8 cellular contexts compared by ENCODE assay signal in the genomic region with DNA sequence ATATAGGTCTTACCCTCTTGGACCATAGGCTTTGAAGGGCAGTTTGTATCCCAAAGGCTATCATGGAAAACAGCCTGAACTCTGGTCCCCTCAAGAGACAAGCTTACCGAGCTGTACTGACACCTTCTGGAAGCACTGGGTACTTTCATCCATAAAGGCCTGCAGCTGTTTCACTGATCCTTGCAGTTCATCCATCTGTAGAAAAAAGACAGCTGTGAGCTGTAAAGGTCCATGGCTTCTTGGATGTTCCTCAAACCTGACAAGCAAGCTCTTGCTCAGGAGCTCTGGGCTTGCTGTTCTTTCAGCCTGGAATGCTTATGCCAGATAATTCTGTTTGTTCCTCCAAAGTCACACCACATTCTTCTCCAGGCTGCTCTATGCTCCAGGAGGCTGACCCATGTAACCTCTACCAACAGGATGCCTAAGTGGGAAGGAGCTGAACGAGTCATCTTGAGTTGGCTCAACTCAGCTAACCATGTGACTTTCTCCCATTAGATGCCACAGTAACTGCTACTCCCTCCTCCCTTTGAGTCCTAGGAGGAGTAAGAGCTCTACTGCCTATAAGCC. TPM values are rescaled to one million over a fixed set of nuclear protein-coding genes. Genes with fewer than 3 reads are reported as not detected.
DNase-seq lines count a peak whose midpoint lies in the region; ATAC-seq and TF ChIP-seq lines count a peak whose summit lies in the region.

No MANE protein-coding gene starts in this region.

- H2AFZ ChIP-seq in H9 (ENCODE audit: low read length): no peak overlapping the region

- no peaks in the 10 kb centered on the region for H4K20me1 ChIP-seq in H9 (ENCODE audit: control insufficient read depth, insufficient read depth, insufficient read length)

- H3K18ac ChIP-seq in H9 (ENCODE audit: insufficient read length, low read depth, low read length): no peak overlapping the region

- no peaks in the 10 kb centered on the region for H3K79me1 ChIP-seq in H9 (ENCODE audit: insufficient read depth, low read depth, low read length, poor library complexity, severe bottlenecking)

- CTCF ChIA-PET in activated CD8-positive, alpha-beta T cell treated with anti-CD3 and anti-CD28 coated beads for 36 hours (lab: Charles Lee): interaction anchor here (0.6 to 3.6 kb wide), 33 partner anchors 8 to 328 kb away, joined by 3 to 20 read pairs (median 5); a partner anchor contains a TSS

- H3K9me3 ChIP-seq in H9 (ENCODE audit: control insufficient read depth, low read depth, low read length): no peaks in the 10 kb centered on the region
- no peaks in the 10 kb centered on the region for H3K9me3 ChIP-seq in esophagus muscularis mucosa

- no peak overlapping the region for H3K4me2 ChIP-seq in H9 (ENCODE audit: insufficient read depth, insufficient read length, low read length)

- no peak overlapping the region for H4K91ac ChIP-seq in H9 (ENCODE audit: insufficient read length, low read depth, low read length)

- H3K23me2 ChIP-seq in H9 (ENCODE audit: insufficient read length, low read depth, low read length, poor library complexity, severe bottlenecking): peaks cover 2% of the 10 kb centered on the region

- no peak overlapping the region for H3K56ac ChIP-seq in H9 (ENCODE audit: insufficient read length, low read depth, low read length)

- H3K4me1 ChIP-seq in H9 (ENCODE audit: insufficient read depth, low read length): no peaks in the 10 kb centered on the region
- peaks cover 7 to 14% (median 8%) of the 10 kb centered on the region in 4 donors for H3K4me1 ChIP-seq in esophagus muscularis mucosa

- no peak overlapping the region for H4K5ac ChIP-seq in H9 (ENCODE audit: insufficient read length, low read depth, low read length)

- no peak overlapping the region for H2BK20ac ChIP-seq in H9 (ENCODE audit: low read depth, low read length, poor library complexity, severe bottlenecking)

- POLR2A ChIA-PET in activated CD8-positive, alpha-beta T cell treated with anti-CD3 and anti-CD28 coated beads for 36 hours (lab: Charles Lee): interaction anchor here (1.0 kb wide), 1 partner anchor 8 kb away, joined by 3 read pairs; a partner anchor contains a TSS

- H3K36me3 Mint-ChIP-seq in H9 (ENCODE audit: insufficient read depth in 1 of 3, low read depth in 3 of 3) (peaks cover 30 to 75% (median 67%) of the 10 kb centered on the region in 3 experiments), naive B cell (peaks cover 7 to 8% of the 10 kb centered on the region in 2 donors)
- peaks cover 39% of the 10 kb centered on the region for H3K36me3 Mint-ChIP-seq in activated CD8-positive, alpha-beta T cell treated with anti-CD3 and anti-CD28 coated beads for 36 hours (ENCODE audit: low read depth)

- no peak overlapping the region for H3K23ac ChIP-seq in H9 (ENCODE audit: insufficient read length, low read depth, low read length)

- H3K4me1 Mint-ChIP-seq in H9 (no peaks in the 10 kb centered on the region), naive B cell (peaks cover 11 to 47% (median 22%) of the 10 kb centered on the region in 3 donors)
- peaks cover 5% of the 10 kb centered on the region for H3K4me1 Mint-ChIP-seq in activated CD8-positive, alpha-beta T cell treated with anti-CD3 and anti-CD28 coated beads for 36 hours (ENCODE audit: low read depth)

- H3K27ac ChIP-seq in C4-2B (no peak overlapping the region), H9 (ENCODE audit: insufficient read length, low read depth, low read length) (no peak overlapping the region), esophagus muscularis mucosa (replicated peaks in 1 of 4) (peak overlapping the region in 3 of 4 donors; percentile 2 to 50 (median 49))

- no peak overlapping the region for H4K8ac ChIP-seq in H9 (replicated peaks; ENCODE audit: insufficient read length, low read depth, low read length)

- H3K27me3 ChIP-seq in H9 (ENCODE audit: insufficient read depth, low read length) (no peaks in the 10 kb centered on the region), esophagus muscularis mucosa (no peaks in the 10 kb centered on the region)

- peak; percentile 63 for DNase-seq in H9
- DNase-seq in NCI-H526 treated with DMSO at 0.1 percent for 48 hours (lab: John Stamatoyannopoulos, UW): peak; percentile 39
- DNase-seq in activated CD8-positive, alpha-beta T cell treated with anti-CD3 and anti-CD28 coated beads for 36 hours: peak; percentile 41
- no peak for DNase-seq in esophagus muscularis mucosa (ENCODE audit: extremely low spot score)
- peak; percentile 35 for DNase-seq in naive B cell
- DNase-seq in NCI-H1048 (lab: John Stamatoyannopoulos, UW): no peak

- H2BK12ac ChIP-seq in H9 (ENCODE audit: insufficient read length, low read depth, low read length): no peak overlapping the region

- no peak overlapping the region for H2BK5ac ChIP-seq in H9 (ENCODE audit: insufficient read length, low read length)

- no peak overlapping the region for H2AK5ac ChIP-seq in H9 (ENCODE audit: insufficient read length, low read length)

- H3T11ph ChIP-seq in H9 (ENCODE audit: low read length): no peak overlapping the region

- TF ChIP-seq CTCF in C4-2B (conservative IDR thresholded peaks at IDR 0.05) (peak; percentile 82), H9 (conservative IDR thresholded peaks at IDR 0.05) (peak; percentile 82), esophagus muscularis mucosa (IDR thresholded peaks at IDR 0.05) (peak; percentile 74 to 85 (median 81))
- TF ChIP-seq CTCF in activated CD8-positive, alpha-beta T cell treated with anti-CD3 and anti-CD28 coated beads for 36 hours (IDR thresholded peaks at IDR 0.05): peak; percentile 61

- H3K79me2 ChIP-seq in H9 (ENCODE audit: insufficient read depth, low read length): no peaks in the 10 kb centered on the region

- no peaks in the 10 kb centered on the region; the same call in 1 of the 2 replicates for H3K27me3 Mint-ChIP-seq in H9 (ENCODE audit: low read depth)
- H3K27me3 Mint-ChIP-seq in activated CD8-positive, alpha-beta T cell treated with anti-CD3 and anti-CD28 coated beads for 36 hours: no peaks in the 10 kb centered on the region
- H3K27me3 Mint-ChIP-seq in naive B cell: no peaks in the 10 kb centered on the region

- H3K36me3 ChIP-seq in esophagus muscularis mucosa: peaks cover 9 to 40% (median 13%) of the 10 kb centered on the region in 4 donors

- WGBS in H9 (ENCODE audit: extremely low coverage, insufficient read length, low lambda C conversion rate): no CpG with 5 or more reads among the region's 2 CpGs
- 0% methylated on average over 2 of the region's 2 CpGs for WGBS in esophagus muscularis mucosa

- no peak overlapping the region for H3K27ac Mint-ChIP-seq in H9
- H3K27ac Mint-ChIP-seq in activated CD8-positive, alpha-beta T cell treated with anti-CD3 and anti-CD28 coated beads for 36 hours: no peak overlapping the region
- peak overlapping the region in 3 of 6 donors; percentile 70 to 94 (median 84) for H3K27ac Mint-ChIP-seq in naive B cell

- no peak overlapping the region for H3K4me3 ChIP-seq in esophagus muscularis mucosa

- H3K4ac ChIP-seq in H9 (ENCODE audit: low read depth, low read length): no peak overlapping the region

- peak; percentile 83 for ATAC-seq in activated CD8-positive, alpha-beta T cell treated with anti-CD3 and anti-CD28 coated beads for 36 hours
- ATAC-seq in naive B cell (ENCODE audit: low read depth in 2 of 2) (peak; percentile 47 to 60), GM21381 (IDR thresholded peaks at IDR 0.05; ENCODE audit: unreplicated experiment) (no peak)

- no peak overlapping the region for H2BK15ac ChIP-seq in H9 (ENCODE audit: low read depth, low read length)

- no peak overlapping the region for H3K4me3 Mint-ChIP-seq in H9
- H3K4me3 Mint-ChIP-seq in activated CD8-positive, alpha-beta T cell treated with anti-CD3 and anti-CD28 coated beads for 36 hours: no peak overlapping the region
- H3K4me3 Mint-ChIP-seq in naive B cell: peak overlapping the region in 1 of 8 donors; percentile 9

- intact Hi-C loops in activated CD8-positive, alpha-beta T cell treated with anti-CD3 and anti-CD28 coated beads for 36 hours (cut with micrococcal nuclease): no loop called here
- intact Hi-C loops in esophagus muscularis mucosa (cut with DNase I): loop anchor here (10.0 kb wide), 2 partner anchors 90 to 150 kb away; a partner anchor contains a TSS

- TF ChIP-seq POLR2A in esophagus muscularis mucosa (IDR thresholded peaks at IDR 0.05; ENCODE audit: low read depth): no peak

- H3K14ac ChIP-seq in H9 (ENCODE audit: insufficient read depth, low read length): no peak overlapping the region

- no peak overlapping the region for H3K9ac ChIP-seq in H9 (ENCODE audit: extremely low read depth, insufficient read length, low read length)

- no peak overlapping the region for H2BK120ac ChIP-seq in H9 (ENCODE audit: low read depth, low read length, poor library complexity, severe bottlenecking)

- TF ChIP-seq EP300 in esophagus muscularis mucosa (IDR thresholded peaks at IDR 0.05): no peak

- no peaks in the 10 kb centered on the region for H3K9me3 Mint-ChIP-seq in H9
- no peaks in the 10 kb centered on the region for H3K9me3 Mint-ChIP-seq in activated CD8-positive, alpha-beta T cell treated with anti-CD3 and anti-CD28 coated beads for 36 hours
- H3K9me3 Mint-ChIP-seq in naive B cell: peaks cover 0 to 3% (median 0%) of the 10 kb centered on the region in 7 donors

RNA-seq across cellular contexts. Expression of a gene that starts 8.8 kb away (rescaled TPM):
- total RNA-seq in H9 (2021) (22.4 and 23.6 TPM in 2 replicates), esophagus muscularis mucosa (10 to 100 TPM; 17.1 to 22.8 (median 22.3) TPM)
- total RNA-seq in activated CD8-positive, alpha-beta T cell treated with anti-CD3 and anti-CD28 coated beads for 36 hours: 10 to 100 TPM; 19.2 to 19.3 TPM
- polyA plus RNA-seq in naive B cell (ENCODE audit: low read depth in 6 of 6): 10 to 100 TPM; 45.1 to 70.3 (median 51.2) TPM

RNA-seq across cellular contexts. Expression of a gene that starts 18.8 kb away (rescaled TPM):
- 20.6 and 22.8 TPM in 2 replicates for total RNA-seq in H9 (2021)
- 10 to 100 TPM; 21.6 to 23.9 TPM for total RNA-seq in activated CD8-positive, alpha-beta T cell treated with anti-CD3 and anti-CD28 coated beads for 36 hours
- 1 to 10 TPM; 5.1 to 7.5 (median 6.3) TPM for total RNA-seq in esophagus muscularis mucosa
- polyA plus RNA-seq in naive B cell (ENCODE audit: low read depth in 6 of 6): 10 to 100 TPM; 22.5 to 35.9 (median 27.6) TPM

Comparison
In these comparisons a context has a peak if more than half of its experiments do, and no peak if none do; other contexts are left out.
1. H3K27ac ChIP-seq: peak in esophagus muscularis mucosa (3 of 4); none in C4-2B (single experiment) and H9 (single experiment).
2. DNase-seq: peak in H9 (single experiment), NCI-H526 treated with DMSO at 0.1 percent for 48 hours (single experiment), activated CD8-positive, alpha-beta T cell treated with anti-CD3 and anti-CD28 coated beads for 36 hours (single experiment) and naive B cell (single experiment); none in esophagus muscularis mucosa (single experiment) and NCI-H1048 (single experiment).
3. Peak in every context shown above with its lines, with median percentiles within 50 percentile points of each other: CTCF ChIP-seq.